1 cellular context compared by ENCODE assay signal in the genomic region with DNA sequence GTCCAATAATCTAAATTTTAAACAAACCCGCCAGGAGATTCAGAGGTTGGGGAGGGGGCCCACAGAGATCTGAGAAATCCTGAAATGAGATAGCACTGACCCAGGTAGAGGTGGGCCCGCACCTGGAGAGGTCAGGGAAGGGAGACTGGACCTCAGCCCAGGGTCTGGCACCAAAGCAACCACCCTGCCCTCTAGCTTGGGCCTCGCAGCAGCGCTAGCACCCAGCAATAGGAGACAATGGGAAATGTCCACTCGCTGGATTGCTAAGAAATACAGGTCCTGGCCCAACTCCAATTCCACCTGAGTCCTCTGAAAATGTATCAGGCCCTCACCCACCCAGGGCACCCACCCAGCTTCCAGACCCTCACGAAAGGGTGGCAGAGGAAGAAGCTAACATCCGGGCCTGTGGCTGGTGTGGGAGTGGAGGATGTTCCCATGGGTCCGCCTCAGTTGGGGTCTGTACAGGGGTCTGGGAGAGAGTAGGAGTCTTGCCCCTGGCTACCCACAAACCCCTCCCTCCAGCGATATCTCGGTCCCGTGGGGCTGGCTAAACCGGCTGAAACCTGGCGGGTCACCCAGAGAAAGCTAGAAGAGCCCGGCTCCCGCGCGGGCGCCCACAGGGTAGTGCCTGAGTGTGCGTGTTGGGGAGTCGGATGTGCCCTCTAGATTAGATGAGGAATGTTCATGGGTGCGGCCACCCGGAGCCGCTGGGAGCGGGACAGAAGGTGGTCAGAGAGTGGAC.
TF ChIP-seq lines count a peak whose summit lies in the region.

No MANE protein-coding gene starts in this region.

TF ChIP-seq in HepG2, 621 proteins besides CTCF, POLR2A, EP300 and RAD21 (continued from another document and continues in another):
- TF ChIP-seq, protein P1, sequence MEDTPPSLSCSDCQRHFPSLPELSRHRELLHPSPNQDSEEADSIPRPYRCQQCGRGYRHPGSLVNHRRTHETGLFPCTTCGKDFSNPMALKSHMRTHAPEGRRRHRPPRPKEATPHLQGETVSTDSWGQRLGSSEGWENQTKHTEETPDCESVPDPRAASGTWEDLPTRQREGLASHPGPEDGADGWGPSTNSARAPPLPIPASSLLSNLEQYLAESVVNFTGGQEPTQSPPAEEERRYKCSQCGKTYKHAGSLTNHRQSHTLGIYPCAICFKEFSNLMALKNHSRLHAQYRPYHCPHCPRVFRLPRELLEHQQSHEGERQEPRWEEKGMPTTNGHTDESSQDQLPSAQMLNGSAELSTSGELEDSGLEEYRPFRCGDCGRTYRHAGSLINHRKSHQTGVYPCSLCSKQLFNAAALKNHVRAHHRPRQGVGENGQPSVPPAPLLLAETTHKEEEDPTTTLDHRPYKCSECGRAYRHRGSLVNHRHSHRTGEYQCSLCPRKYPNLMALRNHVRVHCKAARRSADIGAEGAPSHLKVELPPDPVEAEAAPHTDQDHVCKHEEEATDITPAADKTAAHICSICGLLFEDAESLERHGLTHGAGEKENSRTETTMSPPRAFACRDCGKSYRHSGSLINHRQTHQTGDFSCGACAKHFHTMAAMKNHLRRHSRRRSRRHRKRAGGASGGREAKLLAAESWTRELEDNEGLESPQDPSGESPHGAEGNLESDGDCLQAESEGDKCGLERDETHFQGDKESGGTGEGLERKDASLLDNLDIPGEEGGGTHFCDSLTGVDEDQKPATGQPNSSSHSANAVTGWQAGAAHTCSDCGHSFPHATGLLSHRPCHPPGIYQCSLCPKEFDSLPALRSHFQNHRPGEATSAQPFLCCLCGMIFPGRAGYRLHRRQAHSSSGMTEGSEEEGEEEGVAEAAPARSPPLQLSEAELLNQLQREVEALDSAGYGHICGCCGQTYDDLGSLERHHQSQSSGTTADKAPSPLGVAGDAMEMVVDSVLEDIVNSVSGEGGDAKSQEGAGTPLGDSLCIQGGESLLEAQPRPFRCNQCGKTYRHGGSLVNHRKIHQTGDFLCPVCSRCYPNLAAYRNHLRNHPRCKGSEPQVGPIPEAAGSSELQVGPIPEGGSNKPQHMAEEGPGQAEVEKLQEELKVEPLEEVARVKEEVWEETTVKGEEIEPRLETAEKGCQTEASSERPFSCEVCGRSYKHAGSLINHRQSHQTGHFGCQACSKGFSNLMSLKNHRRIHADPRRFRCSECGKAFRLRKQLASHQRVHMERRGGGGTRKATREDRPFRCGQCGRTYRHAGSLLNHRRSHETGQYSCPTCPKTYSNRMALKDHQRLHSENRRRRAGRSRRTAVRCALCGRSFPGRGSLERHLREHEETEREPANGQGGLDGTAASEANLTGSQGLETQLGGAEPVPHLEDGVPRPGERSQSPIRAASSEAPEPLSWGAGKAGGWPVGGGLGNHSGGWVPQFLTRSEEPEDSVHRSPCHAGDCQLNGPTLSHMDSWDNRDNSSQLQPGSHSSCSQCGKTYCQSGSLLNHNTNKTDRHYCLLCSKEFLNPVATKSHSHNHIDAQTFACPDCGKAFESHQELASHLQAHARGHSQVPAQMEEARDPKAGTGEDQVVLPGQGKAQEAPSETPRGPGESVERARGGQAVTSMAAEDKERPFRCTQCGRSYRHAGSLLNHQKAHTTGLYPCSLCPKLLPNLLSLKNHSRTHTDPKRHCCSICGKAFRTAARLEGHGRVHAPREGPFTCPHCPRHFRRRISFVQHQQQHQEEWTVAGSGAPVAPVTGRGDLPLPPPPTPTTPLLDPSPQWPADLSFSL (CRISPR knock-in tag; IDR thresholded peaks at IDR 0.05): 0 out of 2 replicates have a peak, but pooled peaks have one; percentile 30
- TF ChIP-seq WIZ (CRISPR knock-in tag; IDR thresholded peaks at IDR 0.05): no peak
- TF ChIP-seq MED8 (CRISPR knock-in tag; IDR thresholded peaks at IDR 0.05; ENCODE audit: insufficient replicate concordance): no peak
- TF ChIP-seq CBX5 (CRISPR knock-in tag; IDR thresholded peaks at IDR 0.05; ENCODE audit: borderline replicate concordance): no peak
- no peak for TF ChIP-seq TGIF2 (CRISPR knock-in tag; IDR thresholded peaks at IDR 0.05)
- no peak for TF ChIP-seq GABPB1 (CRISPR knock-in tag; IDR thresholded peaks at IDR 0.05)
- peak; percentile 51 for TF ChIP-seq SPEN (CRISPR knock-in tag; IDR thresholded peaks at IDR 0.05; ENCODE audit: low read depth)
- TF ChIP-seq NR2F1 (CRISPR knock-in tag; IDR thresholded peaks at IDR 0.05): no peak; a peak in 1 of 4 replicates
- no peak for TF ChIP-seq FOXA3 (CRISPR knock-in tag; IDR thresholded peaks at IDR 0.05)
- no peak for TF ChIP-seq HDAC1 (CRISPR knock-in tag; IDR thresholded peaks at IDR 0.05)
- no peak for TF ChIP-seq NKX3-1 (CRISPR knock-in tag; IDR thresholded peaks at IDR 0.05)
- TF ChIP-seq ZNF331 (CRISPR knock-in tag; IDR thresholded peaks at IDR 0.05): no peak
- no peak for TF ChIP-seq ZNF510 (CRISPR knock-in tag; IDR thresholded peaks at IDR 0.05; ENCODE audit: low read depth)
- no peak for TF ChIP-seq ZFP90 (CRISPR knock-in tag; IDR thresholded peaks at IDR 0.05; ENCODE audit: borderline replicate concordance)
- TF ChIP-seq, protein P2, sequence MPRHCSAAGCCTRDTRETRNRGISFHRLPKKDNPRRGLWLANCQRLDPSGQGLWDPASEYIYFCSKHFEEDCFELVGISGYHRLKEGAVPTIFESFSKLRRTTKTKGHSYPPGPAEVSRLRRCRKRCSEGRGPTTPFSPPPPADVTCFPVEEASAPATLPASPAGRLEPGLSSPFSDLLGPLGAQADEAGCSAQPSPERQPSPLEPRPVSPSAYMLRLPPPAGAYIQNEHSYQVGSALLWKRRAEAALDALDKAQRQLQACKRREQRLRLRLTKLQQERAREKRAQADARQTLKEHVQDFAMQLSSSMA (CRISPR knock-in tag; IDR thresholded peaks at IDR 0.05): no peak
- TF ChIP-seq MYNN (CRISPR knock-in tag; IDR thresholded peaks at IDR 0.05; ENCODE audit: low read depth): no peak
- TF ChIP-seq ZMYM3 (CRISPR knock-in tag; IDR thresholded peaks at IDR 0.05): no peak
- TF ChIP-seq YEATS4 (CRISPR knock-in tag; IDR thresholded peaks at IDR 0.05; ENCODE audit: borderline replicate concordance): peak; percentile 52; the same call in 1 of the 2 replicates
- TF ChIP-seq BORCS8-MEF2B (CRISPR knock-in tag; IDR thresholded peaks at IDR 0.05): no peak
- 0 out of 2 replicates have a peak, but pooled peaks have one; percentile 41 for TF ChIP-seq EEA1 (CRISPR knock-in tag; IDR thresholded peaks at IDR 0.05; ENCODE audit: borderline replicate concordance)
- TF ChIP-seq NFIB (CRISPR knock-in tag; IDR thresholded peaks at IDR 0.05; ENCODE audit: borderline replicate concordance): no peak
- TF ChIP-seq, protein P3, sequence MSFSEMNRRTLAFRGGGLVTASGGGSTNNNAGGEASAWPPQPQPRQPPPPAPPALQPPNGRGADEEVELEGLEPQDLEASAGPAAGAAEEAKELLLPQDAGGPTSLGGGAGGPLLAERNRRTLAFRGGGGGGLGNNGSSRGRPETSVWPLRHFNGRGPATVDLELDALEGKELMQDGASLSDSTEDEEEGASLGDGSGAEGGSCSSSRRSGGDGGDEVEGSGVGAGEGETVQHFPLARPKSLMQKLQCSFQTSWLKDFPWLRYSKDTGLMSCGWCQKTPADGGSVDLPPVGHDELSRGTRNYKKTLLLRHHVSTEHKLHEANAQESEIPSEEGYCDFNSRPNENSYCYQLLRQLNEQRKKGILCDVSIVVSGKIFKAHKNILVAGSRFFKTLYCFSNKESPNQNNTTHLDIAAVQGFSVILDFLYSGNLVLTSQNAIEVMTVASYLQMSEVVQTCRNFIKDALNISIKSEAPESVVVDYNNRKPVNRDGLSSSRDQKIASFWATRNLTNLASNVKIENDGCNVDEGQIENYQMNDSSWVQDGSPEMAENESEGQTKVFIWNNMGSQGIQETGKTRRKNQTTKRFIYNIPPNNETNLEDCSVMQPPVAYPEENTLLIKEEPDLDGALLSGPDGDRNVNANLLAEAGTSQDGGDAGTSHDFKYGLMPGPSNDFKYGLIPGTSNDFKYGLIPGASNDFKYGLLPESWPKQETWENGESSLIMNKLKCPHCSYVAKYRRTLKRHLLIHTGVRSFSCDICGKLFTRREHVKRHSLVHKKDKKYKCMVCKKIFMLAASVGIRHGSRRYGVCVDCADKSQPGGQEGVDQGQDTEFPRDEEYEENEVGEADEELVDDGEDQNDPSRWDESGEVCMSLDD (CRISPR knock-in tag; IDR thresholded peaks at IDR 0.05; ENCODE audit: borderline replicate concordance): no peak
- TF ChIP-seq, protein P4, sequence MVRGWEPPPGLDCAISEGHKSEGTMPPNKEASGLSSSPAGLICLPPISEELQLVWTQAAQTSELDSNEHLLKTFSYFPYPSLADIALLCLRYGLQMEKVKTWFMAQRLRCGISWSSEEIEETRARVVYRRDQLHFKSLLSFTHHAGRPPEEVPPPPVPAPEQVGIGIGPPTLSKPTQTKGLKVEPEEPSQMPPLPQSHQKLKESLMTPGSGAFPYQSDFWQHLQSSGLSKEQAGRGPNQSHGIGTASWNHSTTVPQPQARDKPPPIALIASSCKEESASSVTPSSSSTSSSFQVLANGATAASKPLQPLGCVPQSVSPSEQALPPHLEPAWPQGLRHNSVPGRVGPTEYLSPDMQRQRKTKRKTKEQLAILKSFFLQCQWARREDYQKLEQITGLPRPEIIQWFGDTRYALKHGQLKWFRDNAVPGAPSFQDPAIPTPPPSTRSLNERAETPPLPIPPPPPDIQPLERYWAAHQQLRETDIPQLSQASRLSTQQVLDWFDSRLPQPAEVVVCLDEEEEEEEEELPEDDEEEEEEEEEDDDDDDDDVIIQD (CRISPR knock-in tag; IDR thresholded peaks at IDR 0.05; ENCODE audit: low read depth): no peak
- TF ChIP-seq, protein P5, sequence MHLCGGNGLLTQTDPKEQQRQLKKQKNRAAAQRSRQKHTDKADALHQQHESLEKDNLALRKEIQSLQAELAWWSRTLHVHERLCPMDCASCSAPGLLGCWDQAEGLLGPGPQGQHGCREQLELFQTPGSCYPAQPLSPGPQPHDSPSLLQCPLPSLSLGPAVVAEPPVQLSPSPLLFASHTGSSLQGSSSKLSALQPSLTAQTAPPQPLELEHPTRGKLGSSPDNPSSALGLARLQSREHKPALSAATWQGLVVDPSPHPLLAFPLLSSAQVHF (CRISPR knock-in tag; IDR thresholded peaks at IDR 0.05): no peak
- TF ChIP-seq GABPA (IDR thresholded peaks at IDR 0.05; ENCODE audit: low read depth, low read length): no peak
- TF ChIP-seq GABPA (CRISPR knock-in tag; IDR thresholded peaks at IDR 0.05; ENCODE audit: low read depth): no peak
- no peak for TF ChIP-seq THAP11 (CRISPR knock-in tag; IDR thresholded peaks at IDR 0.05)
- TF ChIP-seq, protein P6, sequence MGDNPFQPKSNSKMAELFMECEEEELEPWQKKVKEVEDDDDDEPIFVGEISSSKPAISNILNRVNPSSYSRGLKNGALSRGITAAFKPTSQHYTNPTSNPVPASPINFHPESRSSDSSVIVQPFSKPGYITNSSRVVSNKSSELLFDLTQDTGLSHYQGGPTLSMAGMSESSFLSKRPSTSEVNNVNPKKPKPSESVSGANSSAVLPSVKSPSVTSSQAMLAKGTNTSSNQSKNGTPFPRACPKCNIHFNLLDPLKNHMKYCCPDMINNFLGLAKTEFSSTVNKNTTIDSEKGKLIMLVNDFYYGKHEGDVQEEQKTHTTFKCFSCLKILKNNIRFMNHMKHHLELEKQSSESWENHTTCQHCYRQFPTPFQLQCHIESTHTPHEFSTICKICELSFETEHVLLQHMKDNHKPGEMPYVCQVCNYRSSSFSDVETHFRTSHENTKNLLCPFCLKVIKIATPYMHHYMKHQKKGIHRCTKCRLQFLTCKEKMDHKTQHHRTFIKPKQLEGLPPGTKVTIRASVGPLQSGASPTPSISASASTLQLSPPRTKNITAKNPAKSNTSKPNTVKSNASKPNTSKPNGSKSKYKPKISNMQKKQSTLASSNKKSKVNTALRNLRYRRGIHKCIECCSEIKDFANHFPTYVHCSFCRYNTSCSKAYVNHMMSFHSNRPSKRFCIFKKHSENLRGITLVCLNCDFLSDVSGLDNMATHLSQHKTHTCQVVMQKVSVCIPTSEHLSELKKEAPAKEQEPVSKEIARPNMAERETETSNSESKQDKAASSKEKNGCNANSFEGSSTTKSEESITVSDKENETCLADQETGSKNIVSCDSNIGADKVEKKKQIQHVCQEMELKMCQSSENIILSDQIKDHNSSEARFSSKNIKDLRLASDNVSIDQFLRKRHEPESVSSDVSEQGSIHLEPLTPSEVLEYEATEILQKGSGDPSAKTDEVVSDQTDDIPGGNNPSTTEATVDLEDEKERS (CRISPR knock-in tag; IDR thresholded peaks at IDR 0.05): peak; percentile 63; the same call in 1 of the 2 replicates
- TF ChIP-seq, protein P7, sequence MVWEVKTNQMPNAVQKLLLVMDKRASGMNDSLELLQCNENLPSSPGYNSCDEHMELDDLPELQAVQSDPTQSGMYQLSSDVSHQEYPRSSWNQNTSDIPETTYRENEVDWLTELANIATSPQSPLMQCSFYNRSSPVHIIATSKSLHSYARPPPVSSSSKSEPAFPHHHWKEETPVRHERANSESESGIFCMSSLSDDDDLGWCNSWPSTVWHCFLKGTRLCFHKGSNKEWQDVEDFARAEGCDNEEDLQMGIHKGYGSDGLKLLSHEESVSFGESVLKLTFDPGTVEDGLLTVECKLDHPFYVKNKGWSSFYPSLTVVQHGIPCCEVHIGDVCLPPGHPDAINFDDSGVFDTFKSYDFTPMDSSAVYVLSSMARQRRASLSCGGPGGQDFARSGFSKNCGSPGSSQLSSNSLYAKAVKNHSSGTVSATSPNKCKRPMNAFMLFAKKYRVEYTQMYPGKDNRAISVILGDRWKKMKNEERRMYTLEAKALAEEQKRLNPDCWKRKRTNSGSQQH (CRISPR knock-in tag; IDR thresholded peaks at IDR 0.05; ENCODE audit: low read depth): no peak
- TF ChIP-seq, protein P8, sequence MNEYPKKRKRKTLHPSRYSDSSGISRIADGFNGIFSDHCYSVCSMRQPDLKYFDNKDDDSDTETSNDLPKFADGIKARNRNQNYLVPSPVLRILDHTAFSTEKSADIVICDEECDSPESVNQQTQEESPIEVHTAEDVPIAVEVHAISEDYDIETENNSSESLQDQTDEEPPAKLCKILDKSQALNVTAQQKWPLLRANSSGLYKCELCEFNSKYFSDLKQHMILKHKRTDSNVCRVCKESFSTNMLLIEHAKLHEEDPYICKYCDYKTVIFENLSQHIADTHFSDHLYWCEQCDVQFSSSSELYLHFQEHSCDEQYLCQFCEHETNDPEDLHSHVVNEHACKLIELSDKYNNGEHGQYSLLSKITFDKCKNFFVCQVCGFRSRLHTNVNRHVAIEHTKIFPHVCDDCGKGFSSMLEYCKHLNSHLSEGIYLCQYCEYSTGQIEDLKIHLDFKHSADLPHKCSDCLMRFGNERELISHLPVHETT (CRISPR knock-in tag; conservative IDR thresholded peaks at IDR 0.05): no peak
- TF ChIP-seq IKZF1 (IDR thresholded peaks at IDR 0.05): no peak
- TF ChIP-seq ZNF747 (CRISPR knock-in tag; IDR thresholded peaks at IDR 0.05; ENCODE audit: borderline replicate concordance): no peak; the same call in 1 of the 2 replicates
- TF ChIP-seq FOXP1 (IDR thresholded peaks at IDR 0.05): no peak
- TF ChIP-seq FOXP1 (CRISPR knock-in tag; IDR thresholded peaks at IDR 0.05): no peak
- TF ChIP-seq, protein P9, sequence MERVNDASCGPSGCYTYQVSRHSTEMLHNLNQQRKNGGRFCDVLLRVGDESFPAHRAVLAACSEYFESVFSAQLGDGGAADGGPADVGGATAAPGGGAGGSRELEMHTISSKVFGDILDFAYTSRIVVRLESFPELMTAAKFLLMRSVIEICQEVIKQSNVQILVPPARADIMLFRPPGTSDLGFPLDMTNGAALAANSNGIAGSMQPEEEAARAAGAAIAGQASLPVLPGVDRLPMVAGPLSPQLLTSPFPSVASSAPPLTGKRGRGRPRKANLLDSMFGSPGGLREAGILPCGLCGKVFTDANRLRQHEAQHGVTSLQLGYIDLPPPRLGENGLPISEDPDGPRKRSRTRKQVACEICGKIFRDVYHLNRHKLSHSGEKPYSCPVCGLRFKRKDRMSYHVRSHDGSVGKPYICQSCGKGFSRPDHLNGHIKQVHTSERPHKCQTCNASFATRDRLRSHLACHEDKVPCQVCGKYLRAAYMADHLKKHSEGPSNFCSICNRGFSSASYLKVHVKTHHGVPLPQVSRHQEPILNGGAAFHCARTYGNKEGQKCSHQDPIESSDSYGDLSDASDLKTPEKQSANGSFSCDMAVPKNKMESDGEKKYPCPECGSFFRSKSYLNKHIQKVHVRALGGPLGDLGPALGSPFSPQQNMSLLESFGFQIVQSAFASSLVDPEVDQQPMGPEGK (CRISPR knock-in tag; IDR thresholded peaks at IDR 0.05): no peak; the same call in 1 of the 2 replicates
- no peak for TF ChIP-seq SP1 (IDR thresholded peaks at IDR 0.05)
- TF ChIP-seq SP1 (CRISPR knock-in tag; IDR thresholded peaks at IDR 0.05): no peak
